ENCODE assay signal across 23 cellular contexts in genomic region chr6:12351672-12352071, GRCh38.
"Had no signal": no experiment of that assay in that cellular context is flagged by ENCODE, and none has a peak within 500 bp of the region (broad histone marks: within the 10 kb centered on the region; RNA-seq: fewer than 3 reads in every experiment).

No MANE protein-coding gene starts in this region.

- H3K9me3 ChIP-seq: prostate gland had no signal

- H3K4me3 Mint-ChIP-seq: activated CD4-positive, alpha-beta T cell treated with anti-CD3 and anti-CD28 coated beads, Interleukin-2, amount 10 ng/mL, durations not matched to agents 7 days and 5 days; central memory CD8-positive, alpha-beta T cell; endodermal cell; immature natural killer cell; memory B cell; naive thymus-derived CD4-positive, alpha-beta T cell; neural progenitor cell had no signal

- H2AFZ ChIP-seq: neural progenitor cell had no signal

- DNase-seq: activated CD4-positive, alpha-beta T cell treated with anti-CD3 and anti-CD28 coated beads, Interleukin-2, amount 10 ng/mL, durations not matched to agents 7 days and 5 days; activated CD8-positive, alpha-beta memory T cell treated with anti-CD3 and anti-CD28 coated beads, Interleukin-2, amount 50 U/mL, for 48 hours; activated effector memory CD4-positive, alpha-beta T cell treated with Interleukin-2 at 50 U/mL for 16 hours; activated naive CD4-positive, alpha-beta T cell treated with anti-CD3 and anti-CD28 coated beads, Interleukin-2, amount 50 U/mL, for 16 hours; activated T-cell treated with anti-CD3 and anti-CD28 coated beads, Interleukin-2, amount 50 U/mL, for 48 hours; colonic mucosa; endodermal cell; foreskin keratinocyte; hippocampal formation; immature natural killer cell; left ventricle myocardium superior; naive thymus-derived CD4-positive, alpha-beta T cell; stimulated activated naive CD8-positive, alpha-beta T cell treated with anti-CD3 and anti-CD28 coated beads, Interleukin-15, Interleukin-2, amounts not matched to agents 100 U/mL and 50 U/mL, for 24 hours; substantia nigra; T-helper 9 cell; tibial artery had no signal

- H3K4me2 ChIP-seq: neural progenitor cell had no signal

- ATAC-seq: foreskin keratinocyte; left ventricle myocardium superior; naive thymus-derived CD4-positive, alpha-beta T cell; stimulated activated naive CD8-positive, alpha-beta T cell treated with anti-CD3 and anti-CD28 coated beads, Interleukin-15, Interleukin-2, amounts not matched to agents 100 U/mL and 50 U/mL, for 24 hours had no signal

- H3K4me1 Mint-ChIP-seq: activated CD4-positive, alpha-beta T cell treated with anti-CD3 and anti-CD28 coated beads, Interleukin-2, amount 10 ng/mL, durations not matched to agents 7 days and 5 days; central memory CD8-positive, alpha-beta T cell; immature natural killer cell; naive thymus-derived CD4-positive, alpha-beta T cell had no signal

- H3K9ac ChIP-seq: neural progenitor cell had no signal

- H3K4me1 ChIP-seq: colonic mucosa, prostate gland, right atrium auricular region had no signal

- H3K27ac Mint-ChIP-seq: activated CD4-positive, alpha-beta T cell treated with anti-CD3 and anti-CD28 coated beads, Interleukin-2, amount 10 ng/mL, durations not matched to agents 7 days and 5 days; endodermal cell; immature natural killer cell; memory B cell; naive thymus-derived CD4-positive, alpha-beta T cell; neural progenitor cell had no signal

- H3K36me3 Mint-ChIP-seq: neural progenitor cell had no signal

- H3K27ac ChIP-seq: foreskin keratinocyte, neural progenitor cell, prostate gland, right atrium auricular region, skin epidermis had no signal

- H3K36me3 ChIP-seq: colonic mucosa, neural progenitor cell, prostate gland, right atrium auricular region had no signal

- H3K4me3 ChIP-seq: ascending aorta, colonic mucosa, neural progenitor cell, prostate gland, right atrium auricular region, skin epidermis, tibial artery had no signal

- H3K27me3 ChIP-seq: ascending aorta, colonic mucosa, foreskin keratinocyte, neural progenitor cell, right atrium auricular region, tibial artery had no signal
